In the genomic region with DNA sequence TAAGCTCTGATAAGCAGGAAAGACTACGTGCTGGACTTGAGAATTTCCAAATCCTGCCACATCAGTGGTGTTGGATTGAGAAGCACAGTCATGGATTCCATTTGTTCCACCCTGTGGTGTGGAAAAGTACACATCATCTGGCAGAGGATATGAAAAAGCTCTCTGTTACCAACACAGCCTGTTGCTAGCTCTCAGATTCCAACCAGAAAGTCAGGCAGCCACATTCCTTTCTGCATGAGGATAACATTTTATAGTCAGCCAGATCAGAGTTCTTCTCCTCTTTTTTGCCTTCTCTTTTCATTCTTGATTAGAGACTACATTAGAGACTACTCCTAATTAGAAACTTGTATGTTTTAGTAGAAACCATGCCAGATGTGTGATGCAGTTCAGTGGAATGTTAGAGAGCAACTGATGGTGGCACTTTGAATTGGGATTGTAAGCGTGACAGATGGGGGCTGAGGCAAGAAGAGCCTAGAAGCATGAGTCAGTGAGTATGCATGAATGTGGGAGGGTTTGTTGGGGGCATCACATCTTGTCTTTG, we compare ENCODE assay signal across 8 cellular contexts.
DNase-seq lines count a peak whose midpoint lies in the region; ATAC-seq lines count a peak whose summit lies in the region.

No MANE protein-coding gene starts in this region.

- in situ Hi-C loops in Caki2 (cut with HindIII; ENCODE audit: low pct_unique_long_range_greater_than_20kb, low sequenced_read_pairs): no loop called here
- in situ Hi-C loops in SK-MEL-5 (cut with HindIII; ENCODE audit: low pct_unique_long_range_greater_than_20kb, low sequenced_read_pairs): no loop called here

- no peak for ATAC-seq in activated CD4-positive, CD25-positive, alpha-beta regulatory T cell treated with anti-CD3 and anti-CD28 coated beads, Interleukin-2, amount 50 U/mL, for 24 hours

- peak; percentile 72 for DNase-seq in Caki2 (ENCODE audit: low read depth)
- DNase-seq in SK-MEL-5 (ENCODE audit: low read depth, low spot score): peak; percentile 73
- DNase-seq in globus pallidus (ENCODE audit: low spot score): peak; percentile 22
- peak; percentile 20 for DNase-seq in pons (ENCODE audit: low spot score)
- no peak for DNase-seq in activated naive CD4-positive, alpha-beta T cell treated with Interleukin-2 at 50 U/mL for 16 hours
- DNase-seq in dermis blood vessel endothelial cell: no peak
- DNase-seq in activated naive CD4-positive, alpha-beta T cell (lab: John Stamatoyannopoulos, UW): no peak

Comparison
In these comparisons a context has a peak if more than half of its experiments do, and no peak if none do; other contexts are left out.
1. DNase-seq: peak in Caki2 (single experiment), SK-MEL-5 (single experiment), globus pallidus (single experiment) and pons (single experiment); none in activated naive CD4-positive, alpha-beta T cell treated with Interleukin-2 at 50 U/mL for 16 hours (single experiment), dermis blood vessel endothelial cell (single experiment) and activated naive CD4-positive, alpha-beta T cell (0 of 4).